In the genomic region with DNA sequence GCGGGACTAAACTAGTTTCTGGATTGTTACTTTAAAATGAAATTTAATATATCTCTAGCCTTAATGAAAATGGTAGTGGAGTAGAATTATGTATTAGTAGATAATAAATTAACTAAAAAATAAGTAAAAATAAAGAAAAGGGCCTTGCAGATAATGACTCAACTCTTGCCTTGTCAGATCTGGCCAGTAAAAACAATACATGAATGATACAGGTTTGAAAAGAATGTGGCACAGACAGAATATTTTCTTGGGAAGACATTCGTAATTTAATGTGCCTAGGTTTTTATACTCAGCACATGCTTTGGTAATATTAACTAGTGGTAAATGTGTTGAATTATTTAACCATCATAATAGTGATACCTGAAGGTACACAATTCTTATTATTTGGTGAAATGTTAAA, we compare ENCODE assay signal across 8 cellular contexts. TPM values are rescaled to one million over a fixed set of nuclear protein-coding genes. Genes with fewer than 3 reads are reported as not detected.
DNase-seq lines count a peak whose midpoint lies in the region; TF ChIP-seq lines count a peak whose summit lies in the region.

No MANE protein-coding gene starts in this region.

- H3K4me3 Mint-ChIP-seq in HFFc6 (no peak overlapping the region; the same call in 1 of the 2 replicates), type B pancreatic cell (no peak overlapping the region)

- H3K27ac Mint-ChIP-seq in HFFc6 (peak overlapping the region; percentile 49), type B pancreatic cell (no peak overlapping the region)

- peak overlapping the region; percentile 95 for H3K27ac ChIP-seq in SU-DHL-6 (ENCODE audit: low read depth, low read length)
- H3K27ac ChIP-seq in esophagus muscularis mucosa (replicated peaks in 1 of 4) = peak overlapping the region; percentile 62 to 68 (median 64)
- peak overlapping the region; percentile 64 to 80 (median 73) for H3K27ac ChIP-seq in sigmoid colon

- intact Hi-C loops in esophagus muscularis mucosa (cut with DNase I) (no loop called here), sigmoid colon (cut with DNase I) (no loop called here), head of caudate nucleus (cut with DNase I) (no loop called here)

- H3K79me2 ChIP-seq in SU-DHL-6 (ENCODE audit: insufficient read depth, low read length) = peaks cover 99% of the 10 kb centered on the region

- H3K9me3 Mint-ChIP-seq in HFFc6 = no peaks in the 10 kb centered on the region
- H3K9me3 Mint-ChIP-seq in type B pancreatic cell = peaks cover 4% of the 10 kb centered on the region

- H3K4me3 ChIP-seq in SU-DHL-6 (ENCODE audit: insufficient read depth, low read length, poor library complexity, severe bottlenecking) = peak overlapping the region; percentile 17
- peak overlapping the region in 2 of 4 donors; percentile 29 to 32 for H3K4me3 ChIP-seq in esophagus muscularis mucosa
- no peak overlapping the region for H3K4me3 ChIP-seq in sigmoid colon

- no peak for TF ChIP-seq EP300 in esophagus muscularis mucosa (IDR thresholded peaks at IDR 0.05)
- no peak for TF ChIP-seq EP300 in sigmoid colon (IDR thresholded peaks at IDR 0.05)

- H3K4me2 ChIP-seq in SU-DHL-6 (ENCODE audit: low read depth, low read length, poor library complexity, severe bottlenecking) = peak overlapping the region; percentile 97

- 58% methylated on average over 2 of the region's 2 CpGs for WGBS in esophagus muscularis mucosa
- WGBS in sigmoid colon, 2 donors = 82 to 86% methylated on average over 2 of the region's 2 CpGs

- peaks cover 28% of the 10 kb centered on the region for H3K36me3 Mint-ChIP-seq in HFFc6 (ENCODE audit: low read depth)
- peaks cover 65% of the 10 kb centered on the region for H3K36me3 Mint-ChIP-seq in type B pancreatic cell

- H3K27me3 Mint-ChIP-seq in HFFc6 (ENCODE audit: insufficient read depth) (no peaks in the 10 kb centered on the region; the same call in 1 of the 2 replicates), type B pancreatic cell (no peaks in the 10 kb centered on the region)

- peak overlapping the region; percentile 23 for H3K9ac ChIP-seq in SU-DHL-6 (ENCODE audit: low read length)

- H3F3A ChIP-seq in SU-DHL-6 (ENCODE audit: insufficient read depth) = peaks cover 60% of the 10 kb centered on the region

- peaks cover 5% of the 10 kb centered on the region; the same call in 1 of the 2 replicates for H3K36me3 ChIP-seq in SU-DHL-6 (ENCODE audit: low read length)
- H3K36me3 ChIP-seq in esophagus muscularis mucosa = peaks cover 0 to 4% (median 0%) of the 10 kb centered on the region in 4 donors
- peaks cover 0 to 6% (median 0%) of the 10 kb centered on the region in 4 donors for H3K36me3 ChIP-seq in sigmoid colon

- TF ChIP-seq CTCF in HFFc6 (IDR thresholded peaks at IDR 0.05) = no peak
- TF ChIP-seq CTCF in SU-DHL-6 (IDR thresholded peaks at IDR 0.05; ENCODE audit: insufficient read depth, low read length, poor library complexity, severe bottlenecking) = no peak
- no peak for TF ChIP-seq CTCF in esophagus muscularis mucosa (IDR thresholded peaks at IDR 0.05)
- no peak for TF ChIP-seq CTCF in sigmoid colon (IDR thresholded peaks at IDR 0.05)
- TF ChIP-seq CTCF in type B pancreatic cell (conservative IDR thresholded peaks at IDR 0.05) = no peak

- H2AFZ ChIP-seq in SU-DHL-6 (ENCODE audit: low read depth, low read length, severe bottlenecking) = no peak overlapping the region

- H3K9me2 ChIP-seq in SU-DHL-6 (replicated peaks; ENCODE audit: insufficient read depth, low read length) = no peaks in the 10 kb centered on the region

- no peaks in the 10 kb centered on the region for H4K20me1 ChIP-seq in SU-DHL-6 (ENCODE audit: low read depth, low read length)

- DNase-seq in HFFc6 (no peak), esophagus muscularis mucosa (ENCODE audit: extremely low spot score) (no peak), sigmoid colon (no peak), head of caudate nucleus (no peak), type B pancreatic cell (ENCODE audit: extremely low spot score, unreplicated experiment) (no peak), ACHN (no peak)
- no peak for DNase-seq in stimulated activated CD4-positive, alpha-beta T cell treated with anti-CD3 and anti-CD28 coated beads, Interleukin-2, amount 100 ng/mL, for 48 hours

- H3K4me1 Mint-ChIP-seq in HFFc6 (ENCODE audit: low read depth) (peaks cover 68% of the 10 kb centered on the region), type B pancreatic cell (ENCODE audit: unreplicated experiment) (peaks cover 5% of the 10 kb centered on the region)

- H3K4me1 ChIP-seq in esophagus muscularis mucosa (peaks cover 35 to 70% (median 56%) of the 10 kb centered on the region in 4 donors), sigmoid colon (peaks cover 0 to 62% (median 43%) of the 10 kb centered on the region in 4 donors)

- TF ChIP-seq POLR2A in esophagus muscularis mucosa (IDR thresholded peaks at IDR 0.05; ENCODE audit: low read depth) (no peak), sigmoid colon (IDR thresholded peaks at IDR 0.05) (no peak)

- H3K27me3 ChIP-seq in SU-DHL-6 (ENCODE audit: low read length) = no peaks in the 10 kb centered on the region
- H3K27me3 ChIP-seq in esophagus muscularis mucosa = no peaks in the 10 kb centered on the region
- H3K27me3 ChIP-seq in sigmoid colon = no peaks in the 10 kb centered on the region

- in situ Hi-C loops in ACHN (cut with HindIII; ENCODE audit: low pct_ligation_motif_present, low pct_unique_long_range_greater_than_20kb, low sequenced_read_pairs) = no loop called here

- H3K9me3 ChIP-seq in SU-DHL-6 (ENCODE audit: insufficient read depth, low read length) (no peaks in the 10 kb centered on the region), esophagus muscularis mucosa (peaks cover 0 to 4% (median under 1%) of the 10 kb centered on the region in 4 donors), sigmoid colon (peaks cover 0 to under 1% (median 0%) of the 10 kb centered on the region in 4 donors)

RNA-seq across cellular contexts. Expression of gene ATF7IP, which starts 28.3 kb away (rescaled TPM):
- 10 to 100 TPM; 38.3 to 47.3 (median 41.7) TPM for total RNA-seq in HFFc6 (2021; fragmentation: NEBNext Ultra II Directional; extraction: Animal tissue kit (Norgen Biotek cat#: 25700))
- total RNA-seq in esophagus muscularis mucosa = 10 to 100 TPM; 26.8 to 43.2 (median 32.8) TPM
- total RNA-seq in sigmoid colon = 10 to 100 TPM; 27.7 to 58.4 (median 44.6) TPM
- polyA plus RNA-seq in sigmoid colon = 10 to 100 TPM in 1 of 3 donors, 1 to 10 TPM in 2; 3.0 to 17.0 (median 3.6) TPM
- total RNA-seq in type B pancreatic cell (ENCODE audit: low replicate concordance) = 102 and 136 TPM in 2 replicates
